8 cellular contexts compared by ENCODE assay signal in the genomic region with DNA sequence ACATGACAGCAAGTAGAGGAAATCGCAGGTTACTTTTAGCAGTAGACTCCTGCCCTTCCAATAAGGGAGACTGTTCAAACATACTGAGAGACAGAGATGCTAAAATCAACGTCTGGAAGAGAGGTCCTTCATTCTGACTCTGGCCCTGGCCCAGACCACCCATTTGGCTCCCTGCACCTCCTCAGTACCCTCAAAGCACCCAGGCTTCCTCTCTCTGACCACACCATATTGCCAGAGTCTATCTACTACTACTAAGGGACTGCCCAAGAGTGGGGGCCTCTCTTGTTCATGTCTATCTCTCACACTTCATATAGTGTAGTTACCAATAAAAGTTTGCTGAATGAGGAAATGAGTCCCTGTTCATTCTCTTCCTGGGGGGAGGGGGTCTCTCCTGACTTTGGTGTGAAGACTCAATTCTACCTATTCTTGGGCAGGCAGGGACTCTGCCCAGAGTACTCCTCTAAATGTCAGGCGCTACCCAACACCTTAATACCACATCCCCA. TPM values are rescaled to one million over a fixed set of nuclear protein-coding genes. Genes with fewer than 3 reads are reported as not detected.
DNase-seq lines count a peak whose midpoint lies in the region; ATAC-seq lines count a peak whose summit lies in the region.

No MANE protein-coding gene starts in this region.

- no peaks in the 10 kb centered on the region for H3K36me3 ChIP-seq in Karpas-422 (ENCODE audit: insufficient read depth, low read length)
- no peaks in the 10 kb centered on the region for H3K36me3 ChIP-seq in effector memory CD4-positive, alpha-beta T cell (ENCODE audit: control insufficient read depth, insufficient read depth, low read length)
- H3K36me3 ChIP-seq in skeletal muscle tissue (ENCODE audit: control insufficient read depth in 3 of 3, insufficient read depth in 3 of 3, low read length in 3 of 3) = no peaks in the 10 kb centered on the region

- no peak overlapping the region for H3K4me3 ChIP-seq in Karpas-422 (ENCODE audit: low read length)
- no peak overlapping the region for H3K4me3 ChIP-seq in effector memory CD4-positive, alpha-beta T cell (ENCODE audit: insufficient read depth, low read depth, low read length, poor library complexity, severe bottlenecking)
- peak overlapping the region in 1 of 3 donors; percentile 26 for H3K4me3 ChIP-seq in skeletal muscle tissue (ENCODE audit: low read length in 3 of 3)

- peak; percentile 9 for ATAC-seq in GM18873 (IDR thresholded peaks at IDR 0.05; ENCODE audit: low FRiP score, unreplicated experiment)

- H3K9ac ChIP-seq in Karpas-422 (ENCODE audit: low read length) (no peak overlapping the region), skeletal muscle tissue (ENCODE audit: low read depth in 1 of 3, low read length in 3 of 3) (peak overlapping the region in 1 of 3 donors; percentile 26)

- H4K20me1 ChIP-seq in Karpas-422 (ENCODE audit: insufficient read depth, low read depth, low read length) = peaks cover 39% of the 10 kb centered on the region; the same call in 1 of the 2 replicates

- H3K4me1 ChIP-seq in Karpas-422 (ENCODE audit: low read length) (peaks cover 35% of the 10 kb centered on the region), skeletal muscle tissue (ENCODE audit: control insufficient read depth in 3 of 3, insufficient read depth in 3 of 3, low read length in 3 of 3) (peaks cover 81 to 84% (median 83%) of the 10 kb centered on the region in 3 donors)
- peaks cover 76% of the 10 kb centered on the region for H3K4me1 ChIP-seq in effector memory CD4-positive, alpha-beta T cell (ENCODE audit: control insufficient read depth, insufficient read depth, low read length, poor library complexity, severe bottlenecking)

- H3K9me3 ChIP-seq in Karpas-422 (ENCODE audit: low read length) (no peaks in the 10 kb centered on the region), skeletal muscle tissue (ENCODE audit: control insufficient read depth in 3 of 3, low read length in 3 of 3) (no peaks in the 10 kb centered on the region)
- no peaks in the 10 kb centered on the region for H3K9me3 ChIP-seq in effector memory CD4-positive, alpha-beta T cell (ENCODE audit: control insufficient read depth, low read length)

- no peaks in the 10 kb centered on the region for H3K79me2 ChIP-seq in Karpas-422 (ENCODE audit: low read length)

- DNase-seq in Karpas-422 (no peak), globus pallidus (ENCODE audit: low spot score) (no peak), NCI-H1436 (lab: John Stamatoyannopoulos, UW) (no peak), AG08396 (ENCODE audit: low spot score) (no peak), NCI-H128 (lab: John Stamatoyannopoulos, UW; ENCODE audit: unreplicated experiment) (no peak)
- no peak for DNase-seq in effector memory CD4-positive, alpha-beta T cell

- no peaks in the 10 kb centered on the region for H3K27me3 ChIP-seq in Karpas-422 (ENCODE audit: low read length)
- no peaks in the 10 kb centered on the region for H3K27me3 ChIP-seq in effector memory CD4-positive, alpha-beta T cell (replicated peaks; ENCODE audit: control insufficient read depth, insufficient read depth, low read length, poor library complexity, severe bottlenecking)
- H3K27me3 ChIP-seq in skeletal muscle tissue (ENCODE audit: control insufficient read depth in 3 of 3, insufficient read depth in 3 of 3, low read length in 3 of 3) = no peaks in the 10 kb centered on the region

- H2AFZ ChIP-seq in Karpas-422 (ENCODE audit: low read length) = no peak overlapping the region

- H3K4me2 ChIP-seq in Karpas-422 (ENCODE audit: low read depth, low read length, poor library complexity, severe bottlenecking) = peak overlapping the region; percentile 49

- H3K9me2 ChIP-seq in Karpas-422 (replicated peaks; ENCODE audit: insufficient read depth, low read length) = no peaks in the 10 kb centered on the region

- H3K27ac ChIP-seq in Karpas-422 (ENCODE audit: low read length) (no peak overlapping the region), skeletal muscle tissue (ENCODE audit: low read depth, low read length) (peak overlapping the region; percentile 97)
- peak overlapping the region; percentile 87 for H3K27ac ChIP-seq in effector memory CD4-positive, alpha-beta T cell (ENCODE audit: insufficient read depth, low read length, poor library complexity, severe bottlenecking)

RNA-seq across cellular contexts. Expression of gene B4GALT1, which starts 8.5 kb away (rescaled TPM):
- total RNA-seq in Karpas-422 (2014; rRNA removed; shearing (Covaris generic); ENCODE audit: low replicate concordance) = 4.0 and 6.9 TPM in 2 replicates
- total RNA-seq in skeletal muscle tissue = 14.1 TPM
